ENCODE assay signal across 7 cellular contexts in genomic region chr17:50661795-50662391, GRCh38. TPM values are rescaled to one million over a fixed set of nuclear protein-coding genes. Genes with fewer than 3 reads are reported as not detected.
DNase-seq lines count a peak whose midpoint lies in the region; ATAC-seq, FAIRE-seq and TF ChIP-seq lines count a peak whose summit lies in the region.

No MANE protein-coding gene starts in this region.

- H3K4me1 Mint-ChIP-seq in activated CD8-positive, alpha-beta T cell treated with anti-CD3 and anti-CD28 coated beads, Interleukin-2, amount 10 ng/mL, durations not matched to agents 7 days and 5 days (ENCODE audit: low read depth): peaks cover 15% of the 10 kb centered on the region

- peaks cover 2% of the 10 kb centered on the region for H3K27me3 Mint-ChIP-seq in activated CD8-positive, alpha-beta T cell treated with anti-CD3 and anti-CD28 coated beads, Interleukin-2, amount 10 ng/mL, durations not matched to agents 7 days and 5 days (ENCODE audit: low read depth)

- TF ChIP-seq POLR2A in NB4 (IDR thresholded peaks at IDR 0.05; ENCODE audit: extremely low read depth, insufficient read length): no peak
- no peak for TF ChIP-seq POLR2A in GM12892 (IDR thresholded peaks at IDR 0.05; ENCODE audit: low read depth, low read length)

- no peaks in the 10 kb centered on the region for H3K9me3 Mint-ChIP-seq in activated CD8-positive, alpha-beta T cell treated with anti-CD3 and anti-CD28 coated beads, Interleukin-2, amount 10 ng/mL, durations not matched to agents 7 days and 5 days (ENCODE audit: insufficient read depth)

- peak; percentile 96 for DNase-seq in ELR (ENCODE audit: low read depth)
- peak; percentile 64 for DNase-seq in NB4 (ENCODE audit: low read depth)
- DNase-seq in activated CD8-positive, alpha-beta T cell treated with anti-CD3 and anti-CD28 coated beads, Interleukin-2, amount 10 ng/mL, durations not matched to agents 7 days and 5 days: peak; percentile 44
- DNase-seq in fibroblast of villous mesenchyme (ENCODE audit: low read depth): peak; percentile 91
- DNase-seq in skeletal muscle cell (ENCODE audit: low read depth): peak; percentile 66
- no peak for DNase-seq in GM12892 (ENCODE audit: insufficient read length)

- FAIRE-seq in GM12892 (lab: Jason Lieb, UNC): no peak

- H3K4me3 ChIP-seq in NB4 (ENCODE audit: low read depth, low read length) (no peak overlapping the region), fibroblast of villous mesenchyme (ENCODE audit: low read depth, low read length) (no peak overlapping the region), skeletal muscle cell (ENCODE audit: low read depth, low read length) (no peak overlapping the region)

- H3K36me3 Mint-ChIP-seq in activated CD8-positive, alpha-beta T cell treated with anti-CD3 and anti-CD28 coated beads, Interleukin-2, amount 10 ng/mL, durations not matched to agents 7 days and 5 days (ENCODE audit: low read depth): no peaks in the 10 kb centered on the region

- peak overlapping the region; percentile 73 for H3K27ac Mint-ChIP-seq in activated CD8-positive, alpha-beta T cell treated with anti-CD3 and anti-CD28 coated beads, Interleukin-2, amount 10 ng/mL, durations not matched to agents 7 days and 5 days

- no peak overlapping the region for H3K4me3 Mint-ChIP-seq in activated CD8-positive, alpha-beta T cell treated with anti-CD3 and anti-CD28 coated beads, Interleukin-2, amount 10 ng/mL, durations not matched to agents 7 days and 5 days

- no peak for TF ChIP-seq CTCF in NB4 (IDR thresholded peaks at IDR 0.05; ENCODE audit: low read depth, low read length)
- no peak for TF ChIP-seq CTCF in fibroblast of villous mesenchyme (IDR thresholded peaks at IDR 0.05; ENCODE audit: insufficient read depth, low read depth, low read length)

- CTCF ChIA-PET in activated CD8-positive, alpha-beta T cell treated with anti-CD3 and anti-CD28 coated beads, Interleukin-2, amount 10 ng/mL, durations not matched to agents 7 days and 5 days (lab: Charles Lee): interaction anchor here (1.1 to 1.9 kb wide), 2 partner anchors 10 to 35 kb away, joined by 4 to 8 read pairs; no protein-coding TSS in a partner anchor

- POLR2A ChIA-PET in activated CD8-positive, alpha-beta T cell treated with anti-CD3 and anti-CD28 coated beads, Interleukin-2, amount 10 ng/mL, durations not matched to agents 7 days and 5 days (lab: Charles Lee): interaction anchor here (0.7 kb wide), 1 partner anchor 596 kb away, joined by 3 read pairs; no protein-coding TSS in a partner anchor

- peak; percentile 47 for ATAC-seq in activated CD8-positive, alpha-beta T cell treated with anti-CD3 and anti-CD28 coated beads, Interleukin-2, amount 10 ng/mL, durations not matched to agents 7 days and 5 days
- ATAC-seq in HG02870 (IDR thresholded peaks at IDR 0.05; ENCODE audit: unreplicated experiment): no peak

RNA-seq across cellular contexts. Expression of gene ABCC3, which starts 27.2 kb away (rescaled TPM):
- not detected for total RNA-seq in activated CD8-positive, alpha-beta T cell treated with anti-CD3 and anti-CD28 coated beads, Interleukin-2, amount 10 ng/mL, durations not matched to agents 7 days and 5 days
- total RNA-seq in fibroblast of villous mesenchyme: 14.5 and 39.3 TPM in 2 replicates
- polyA plus RNA-seq in GM12892 (2012; ENCODE audit: missing spikeins): 0.89 TPM

RNA-seq across cellular contexts. Expression of gene ANKRD40, which starts 45.8 kb away (rescaled TPM):
- 10 to 100 TPM; 28.9 to 31.2 TPM for total RNA-seq in activated CD8-positive, alpha-beta T cell treated with anti-CD3 and anti-CD28 coated beads, Interleukin-2, amount 10 ng/mL, durations not matched to agents 7 days and 5 days
- 47.0 and 59.6 TPM in 2 replicates for total RNA-seq in fibroblast of villous mesenchyme
- 11.2 TPM for polyA plus RNA-seq in GM12892 (2012; ENCODE audit: missing spikeins)

RNA-seq across cellular contexts. Expression of gene LUC7L3, which starts 57.5 kb away (rescaled TPM):
- total RNA-seq in activated CD8-positive, alpha-beta T cell treated with anti-CD3 and anti-CD28 coated beads, Interleukin-2, amount 10 ng/mL, durations not matched to agents 7 days and 5 days: 100 to 1,000 TPM; 112 to 116 TPM
- 26.7 and 31.5 TPM in 2 replicates for total RNA-seq in fibroblast of villous mesenchyme
- polyA plus RNA-seq in GM12892 (2012; ENCODE audit: missing spikeins): 158 TPM

Comparison
In these comparisons a context has a peak if more than half of its experiments do, and no peak if none do; other contexts are left out.
1. RNA of gene ABCC3, which starts 27.2 kb away (total RNA-seq): 14.5 to 39.3 TPM in fibroblast of villous mesenchyme; not detected in activated CD8-positive, alpha-beta T cell treated with anti-CD3 and anti-CD28 coated beads, Interleukin-2, amount 10 ng/mL, durations not matched to agents 7 days and 5 days; every median in the first group is over 10 times any median in the second.